ENCODE assay signal across 8 cellular contexts in genomic region chr19:36417752-36418286, GRCh38. TPM values are rescaled to one million over a fixed set of nuclear protein-coding genes. Genes with fewer than 3 reads are reported as not detected.
A peak's percentile ranks its signal among the peaks of the same experiment; 100 is the strongest.
DNase-seq lines count a peak whose midpoint lies in the region; ATAC-seq and TF ChIP-seq lines count a peak whose summit lies in the region.

No MANE protein-coding gene starts in this region.

- DNase-seq in left cardiac atrium (peak; percentile 19), Right ventricle myocardium superior (no peak), astrocyte of the cerebellum (ENCODE audit: low read depth) (no peak), lower lobe of right lung (no peak), upper lobe of right lung (no peak), NCI-H2081 (lab: John Stamatoyannopoulos, UW) (no peak)
- DNase-seq in activated effector memory CD4-positive, alpha-beta T cell treated with Interleukin-2 at 50 U/mL for 16 hours: no peak

- H3K27ac ChIP-seq in lower lobe of right lung (peak overlapping the region; percentile 92), upper lobe of right lung (peak overlapping the region; percentile 91)

- no peak for TF ChIP-seq CTCF in astrocyte of the cerebellum (IDR thresholded peaks at IDR 0.05; ENCODE audit: low read depth, low read length, missing control alignments)
- no peak for TF ChIP-seq CTCF in lower lobe of right lung (IDR thresholded peaks at IDR 0.05)
- TF ChIP-seq CTCF in upper lobe of right lung (IDR thresholded peaks at IDR 0.05): no peak

- H3K4me1 ChIP-seq in lower lobe of right lung (peaks cover 12% of the 10 kb centered on the region), upper lobe of right lung (peaks cover 11% of the 10 kb centered on the region)

- H3K27me3 ChIP-seq in lower lobe of right lung (ENCODE audit: low read depth) (peaks cover 14% of the 10 kb centered on the region), upper lobe of right lung (no peaks in the 10 kb centered on the region)

- peaks cover 15% of the 10 kb centered on the region for H3K9me3 ChIP-seq in lower lobe of right lung
- H3K9me3 ChIP-seq in upper lobe of right lung: no peaks in the 10 kb centered on the region

- H3K36me3 ChIP-seq in lower lobe of right lung (no peaks in the 10 kb centered on the region), upper lobe of right lung (no peaks in the 10 kb centered on the region)

- H3K4me3 ChIP-seq in astrocyte of the cerebellum (ENCODE audit: low read depth, low read length) (peak overlapping the region; percentile 65), lower lobe of right lung (peak overlapping the region; percentile 73), upper lobe of right lung (peak overlapping the region; percentile 79)

- in situ Hi-C loops in astrocyte of the cerebellum (cut with HindIII; ENCODE audit: low sequenced_read_pairs): no loop called here

- intact Hi-C loops in left cardiac atrium (cut with DNase I) (loop anchor here in 1 of 2 donors (5.0 kb wide), 1 partner anchor 41 kb away; the partner anchor contains the start of gene ZFP14), Right ventricle myocardium superior (cut with DNase I) (no loop called here), lower lobe of right lung (cut with DNase I) (no loop called here), upper lobe of right lung (cut with DNase I) (no loop called here)

- ATAC-seq in left cardiac atrium (no peak), Right ventricle myocardium superior (ENCODE audit: poor library complexity) (no peak), lower lobe of right lung (no peak), upper lobe of right lung (no peak), GM21723 (IDR thresholded peaks at IDR 0.05; ENCODE audit: unreplicated experiment) (no peak)

RNA-seq across cellular contexts. Expression of gene ZFP82, which starts 0.6 kb away (rescaled TPM):
- total RNA-seq in left cardiac atrium: 1 to 10 TPM; 3.8 to 4.7 TPM
- total RNA-seq in Right ventricle myocardium superior: 4.8 TPM
- 4.0 TPM for total RNA-seq in lower lobe of right lung
- 5.4 TPM for total RNA-seq in upper lobe of right lung

RNA-seq across cellular contexts. Expression of gene ZFP14, which starts 38.8 kb away (rescaled TPM):
- total RNA-seq in left cardiac atrium (1 to 10 TPM; 2.9 to 3.3 TPM), Right ventricle myocardium superior (2.6 TPM), lower lobe of right lung (7.7 TPM), upper lobe of right lung (6.9 TPM)
